In the genomic region with DNA sequence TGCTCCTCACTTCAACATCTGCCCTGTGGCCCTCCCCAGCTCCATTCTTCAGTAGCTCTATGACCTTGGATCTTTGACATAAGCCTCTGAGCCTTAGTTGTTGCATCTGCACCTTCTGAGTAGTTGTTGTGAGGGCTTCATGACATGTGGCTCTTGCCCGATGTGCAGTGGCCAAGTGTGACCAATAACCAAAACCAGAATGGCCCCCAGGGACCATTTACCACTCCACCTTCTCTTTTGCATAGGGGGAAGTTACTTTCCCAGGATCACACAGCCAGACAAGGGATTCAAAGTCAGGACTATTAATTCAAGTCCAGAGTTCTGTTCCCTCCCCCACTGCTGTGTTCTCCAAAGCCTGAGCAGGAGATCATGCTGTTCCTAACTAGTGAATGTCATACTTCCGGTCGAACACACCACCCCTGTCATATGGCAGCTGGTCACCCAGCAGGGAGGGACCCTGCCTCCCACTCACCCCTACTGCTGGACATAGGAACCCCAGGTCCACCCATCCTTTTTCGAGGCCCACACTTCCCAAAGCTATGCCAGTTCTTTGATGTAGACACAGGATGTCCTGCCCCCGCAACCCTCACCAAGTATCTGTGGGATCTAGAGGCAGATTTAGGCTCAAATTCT, we compare ENCODE assay signal across 7 cellular contexts. TPM values are rescaled to one million over a fixed set of nuclear protein-coding genes. Genes with fewer than 3 reads are reported as not detected.
DNase-seq lines count a peak whose midpoint lies in the region; ATAC-seq and TF ChIP-seq lines count a peak whose summit lies in the region.

No MANE protein-coding gene starts in this region.

- intact Hi-C loops in Right ventricle myocardium superior (cut with DNase I) (no loop called here), posterior vena cava (cut with DNase I) (no loop called here)

- H3K9me3 ChIP-seq in subcutaneous abdominal adipose tissue (ENCODE audit: control insufficient read depth in 5 of 5, low read length in 5 of 5) = no peaks in the 10 kb centered on the region

- H3K36me3 ChIP-seq in subcutaneous abdominal adipose tissue (ENCODE audit: control insufficient read depth in 5 of 5, insufficient read depth in 5 of 5, low read length in 5 of 5) = no peaks in the 10 kb centered on the region

- peak overlapping the region in 4 of 5 donors; percentile 32 to 84 (median 38) for H3K9ac ChIP-seq in subcutaneous abdominal adipose tissue (ENCODE audit: low read length in 5 of 5)

- H3K4me1 ChIP-seq in subcutaneous abdominal adipose tissue (ENCODE audit: control insufficient read depth in 5 of 5, insufficient read depth in 5 of 5, low read length in 5 of 5) = peaks cover 18 to 86% (median 63%) of the 10 kb centered on the region in 5 donors

- peak; percentile 36 for ATAC-seq in Right ventricle myocardium superior (ENCODE audit: poor library complexity)
- no peak for ATAC-seq in HG03175 (IDR thresholded peaks at IDR 0.05; ENCODE audit: unreplicated experiment)

- H3K27ac ChIP-seq in subcutaneous abdominal adipose tissue (ENCODE audit: low read depth, low read length) = peak overlapping the region; percentile 84

- H3K27me3 ChIP-seq in subcutaneous abdominal adipose tissue (ENCODE audit: control insufficient read depth in 5 of 5, insufficient read depth in 4 of 5, low read length in 5 of 5) = peaks cover 0 to 3% (median 0%) of the 10 kb centered on the region in 5 donors

- H3K4me3 ChIP-seq in subcutaneous abdominal adipose tissue (ENCODE audit: low read depth in 1 of 5, low read length in 5 of 5) = no peak overlapping the region

- peak; percentile 44 for TF ChIP-seq POLR2A in GM19193 (IDR thresholded peaks at IDR 0.05; ENCODE audit: extremely low read depth, insufficient read depth, insufficient read length)

- DNase-seq in MV-4-11 (lab: John Stamatoyannopoulos, UW) = peak; percentile 47
- DNase-seq in Right ventricle myocardium superior = peak; percentile 66
- DNase-seq in DMS79 treated with DMSO at 0.1 percent for 48 hours (lab: John Stamatoyannopoulos, UW) = no peak
- DNase-seq in posterior vena cava (ENCODE audit: low spot score) = no peak

RNA-seq across cellular contexts. Expression of a gene that starts 4.0 kb away (rescaled TPM):
- total RNA-seq in Right ventricle myocardium superior (3.7 TPM), posterior vena cava (10 to 100 TPM; 21.9 to 22.5 TPM)

RNA-seq across cellular contexts. Expression of a gene that starts 27.0 kb away (rescaled TPM):
- 47.4 TPM for total RNA-seq in Right ventricle myocardium superior
- total RNA-seq in posterior vena cava = 10 to 100 TPM; 54.5 to 58.3 TPM

RNA-seq across cellular contexts. Expression of a gene that starts 41.0 kb away (rescaled TPM):
- total RNA-seq in Right ventricle myocardium superior (29.2 TPM), posterior vena cava (100 to 1,000 TPM in 1 of 2 donors, 10 to 100 TPM in 1; 55.2 to 104 TPM)

Comparison
In these comparisons a context has a peak if more than half of its experiments do, and no peak if none do; other contexts are left out.
1. DNase-seq: peak in MV-4-11 (single experiment) and Right ventricle myocardium superior (single experiment); none in DMS79 treated with DMSO at 0.1 percent for 48 hours (single experiment) and posterior vena cava (single experiment).